ENCODE assay signal across 24 cellular contexts in genomic region chr18:10705291-10705690, GRCh38.
"Had no signal": no experiment of that assay in that cellular context is flagged by ENCODE, and none has a peak within 500 bp of the region (broad histone marks: within the 10 kb centered on the region; RNA-seq: fewer than 3 reads in every experiment).

No MANE protein-coding gene starts in this region.

- H3K27me3 ChIP-seq: neural progenitor cell, ovary, right atrium auricular region, right lobe of liver, suprapubic skin, tibial artery, uterus had no signal

- ATAC-seq: natural killer cell; stimulated activated naive B cell treated with anti-CD40 and anti-IgM and Interleukin-4, amounts not matched to agents 10 μg/mL and 1 μg/mL and 100 μg/mL, for 72 hours had no signal

- H3K9ac ChIP-seq: neural progenitor cell had no signal

- H3K4me3 Mint-ChIP-seq: immature natural killer cell; natural killer cell; nephron progenitor cell; neural progenitor cell; stimulated activated naive B cell treated with anti-CD40 and anti-IgM and Interleukin-4, amounts not matched to agents 10 μg/mL and 1 μg/mL and 100 μg/mL, for 72 hours; stimulated activated naive CD8-positive, alpha-beta T cell treated with anti-CD3 and anti-CD28 coated beads, Interleukin-15, Interleukin-2, amounts not matched to agents 100 ng/mL and 50 ng/mL, for 24 hours had no signal

- H3K36me3 ChIP-seq: left ventricle myocardium inferior, neural progenitor cell, ovary, right atrium auricular region, right lobe of liver, suprapubic skin, thoracic aorta, tibial artery, uterus had no signal

- FAIRE-seq: islet of Langerhans had no signal

- DNase-seq: immature natural killer cell; left ventricle myocardium inferior; midbrain; natural killer cell; nephron progenitor cell; ovary; right lobe of liver; stimulated activated CD4-positive, alpha-beta T cell treated with anti-CD3 and anti-CD28 coated beads, Interleukin-1b, Interleukin-23, amount 100 ng/mL, for 48 hours; stimulated activated CD4-positive, alpha-beta T cell treated with anti-CD3 and anti-CD28 coated beads, Interleukin-2, amount 100 ng/mL, for 48 hours; stimulated activated CD4-positive, alpha-beta T cell treated with anti-CD3 and anti-CD28 coated beads, Interleukin-4, amount 100 ng/mL, for 4 hours; stimulated activated CD8-positive, alpha-beta memory T cell treated with anti-CD3 and anti-CD28 coated beads, Interleukin-4, amount 100 ng/mL, for 48 hours; stimulated activated naive B cell treated with anti-CD40 and anti-IgM and Interleukin-4, amounts not matched to agents 10 μg/mL and 1 μg/mL and 100 μg/mL, for 72 hours; tibial artery; trophoblast cell; uterus had no signal

- H3K27ac ChIP-seq: left ventricle myocardium inferior, neural progenitor cell, ovary, right atrium auricular region, right lobe of liver, suprapubic skin, thoracic aorta, tibial artery, uterus had no signal

- H3K36me3 Mint-ChIP-seq: immature natural killer cell; natural killer cell; stimulated activated naive B cell treated with anti-CD40 and anti-IgM and Interleukin-4, amounts not matched to agents 10 μg/mL and 1 μg/mL and 100 μg/mL, for 72 hours had no signal

- H3K4me2 ChIP-seq: neural progenitor cell, smooth muscle cell had no signal

- H3K9me3 ChIP-seq: left ventricle myocardium inferior, ovary, right atrium auricular region, right lobe of liver, suprapubic skin, thoracic aorta, tibial artery, uterus had no signal

- H3K27ac Mint-ChIP-seq: immature natural killer cell; natural killer cell; nephron progenitor cell; neural progenitor cell; progenitor cell of endocrine pancreas; stimulated activated naive B cell treated with anti-CD40 and anti-IgM and Interleukin-4, amounts not matched to agents 10 μg/mL and 1 μg/mL and 100 μg/mL, for 72 hours; stimulated activated naive CD8-positive, alpha-beta T cell treated with anti-CD3 and anti-CD28 coated beads, Interleukin-15, Interleukin-2, amounts not matched to agents 100 ng/mL and 50 ng/mL, for 24 hours had no signal

- H2AFZ ChIP-seq: neural progenitor cell had no signal

- H3K4me3 ChIP-seq: left ventricle myocardium inferior, lung, neural progenitor cell, ovary, right atrium auricular region, right lobe of liver, smooth muscle cell, suprapubic skin, thoracic aorta, tibial artery, uterus had no signal

- H3K4me1 ChIP-seq: left ventricle myocardium inferior, neural progenitor cell, right atrium auricular region, suprapubic skin, tibial artery, uterus had no signal

- H3K27me3 Mint-ChIP-seq: progenitor cell of endocrine pancreas; stimulated activated naive CD8-positive, alpha-beta T cell treated with anti-CD3 and anti-CD28 coated beads, Interleukin-15, Interleukin-2, amounts not matched to agents 100 ng/mL and 50 ng/mL, for 24 hours had no signal

- H3K9me3 Mint-ChIP-seq: natural killer cell; nephron progenitor cell; neural progenitor cell; stimulated activated naive B cell treated with anti-CD40 and anti-IgM and Interleukin-4, amounts not matched to agents 10 μg/mL and 1 μg/mL and 100 μg/mL, for 72 hours; stimulated activated naive CD8-positive, alpha-beta T cell treated with anti-CD3 and anti-CD28 coated beads, Interleukin-15, Interleukin-2, amounts not matched to agents 100 ng/mL and 50 ng/mL, for 24 hours had no signal

- H3K4me1 Mint-ChIP-seq: immature natural killer cell; natural killer cell; nephron progenitor cell; stimulated activated naive B cell treated with anti-CD40 and anti-IgM and Interleukin-4, amounts not matched to agents 10 μg/mL and 1 μg/mL and 100 μg/mL, for 72 hours had no signal
